ENCODE assay signal across 1 cellular context in genomic region chr14:25394356-25394755, GRCh38.
TF ChIP-seq lines count a peak whose summit lies in the region.

No MANE protein-coding gene starts in this region.

TF ChIP-seq in GM23338, 12 proteins besides CTCF, POLR2A, EP300 and RAD21 (continued from another document):
- TF ChIP-seq REST (IDR thresholded peaks at IDR 0.05; ENCODE audit: unreplicated experiment) (no peak), CREB1 (CRISPR knock-in tag; IDR thresholded peaks at IDR 0.05; ENCODE audit: low read depth) (no peak)
